ENCODE assay signal across 1 cellular context in the genomic region with DNA sequence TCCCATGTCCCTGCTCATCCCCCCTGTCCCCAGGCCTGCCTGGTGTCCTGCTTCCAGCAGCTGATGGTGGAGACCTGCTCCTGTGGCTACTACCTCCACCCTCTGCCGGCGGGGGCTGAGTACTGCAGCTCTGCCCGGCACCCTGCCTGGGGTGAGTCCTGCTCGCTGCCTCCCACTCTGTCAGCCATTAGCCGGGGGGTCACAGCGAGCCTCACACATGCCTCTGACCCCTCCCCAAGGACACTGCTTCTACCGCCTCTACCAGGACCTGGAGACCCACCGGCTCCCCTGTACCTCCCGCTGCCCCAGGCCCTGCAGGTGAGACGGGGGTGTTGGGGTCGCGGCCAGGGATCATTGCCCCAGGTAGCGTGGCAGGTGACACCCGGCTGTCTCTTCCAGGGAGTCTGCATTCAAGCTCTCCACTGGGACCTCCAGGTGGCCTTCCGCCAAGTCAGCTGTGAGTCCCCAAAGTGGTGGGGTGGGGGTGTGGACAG.
TF ChIP-seq lines count a peak whose summit lies in the region.

No MANE protein-coding gene starts in this region.

TF ChIP-seq in H1, 55 proteins besides CTCF, POLR2A, EP300 and RAD21:
- TF ChIP-seq FOSL1 (IDR thresholded peaks at IDR 0.05; ENCODE audit: insufficient read depth, low read depth, low read length): no peak
- peak in 1 of 2 experiments; percentile 42; a peak in 1 of 4 replicates for TF ChIP-seq SIN3A (conservative IDR thresholded peaks at IDR 0.05 in 1 of 2, IDR thresholded peaks at IDR 0.05 in 1 of 2; ENCODE audit: low read depth in 1 of 2, low read length in 2 of 2)
- peak; percentile 81 for TF ChIP-seq BACH1 (IDR thresholded peaks at IDR 0.05; ENCODE audit: low read length)
- no peak for TF ChIP-seq TAF1 (IDR thresholded peaks at IDR 0.05; ENCODE audit: low read depth, low read length)
- no peak for TF ChIP-seq POU5F1 (IDR thresholded peaks at IDR 0.05; ENCODE audit: low read depth, low read length)
- TF ChIP-seq SP2 (IDR thresholded peaks at IDR 0.05; ENCODE audit: low read length): no peak
- TF ChIP-seq, protein P1, sequence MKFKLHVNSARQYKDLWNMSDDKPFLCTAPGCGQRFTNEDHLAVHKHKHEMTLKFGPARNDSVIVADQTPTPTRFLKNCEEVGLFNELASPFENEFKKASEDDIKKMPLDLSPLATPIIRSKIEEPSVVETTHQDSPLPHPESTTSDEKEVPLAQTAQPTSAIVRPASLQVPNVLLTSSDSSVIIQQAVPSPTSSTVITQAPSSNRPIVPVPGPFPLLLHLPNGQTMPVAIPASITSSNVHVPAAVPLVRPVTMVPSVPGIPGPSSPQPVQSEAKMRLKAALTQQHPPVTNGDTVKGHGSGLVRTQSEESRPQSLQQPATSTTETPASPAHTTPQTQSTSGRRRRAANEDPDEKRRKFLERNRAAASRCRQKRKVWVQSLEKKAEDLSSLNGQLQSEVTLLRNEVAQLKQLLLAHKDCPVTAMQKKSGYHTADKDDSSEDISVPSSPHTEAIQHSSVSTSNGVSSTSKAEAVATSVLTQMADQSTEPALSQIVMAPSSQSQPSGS (IDR thresholded peaks at IDR 0.05; ENCODE audit: low read length): no peak
- TF ChIP-seq SAP30 (IDR thresholded peaks at IDR 0.05; ENCODE audit: insufficient read depth, insufficient replicate concordance, low read length): no peak
- TF ChIP-seq ASH2L (IDR thresholded peaks at IDR 0.05; ENCODE audit: low read length): no peak
- no peak for TF ChIP-seq CTBP2 (IDR thresholded peaks at IDR 0.05; ENCODE audit: borderline replicate concordance, insufficient read depth, insufficient read length, low read length)
- no peak for TF ChIP-seq MAFK (IDR thresholded peaks at IDR 0.05; ENCODE audit: low read depth, low read length)
- TF ChIP-seq HDAC2 (IDR thresholded peaks at IDR 0.05; ENCODE audit: borderline replicate concordance in 1 of 2, low read depth in 2 of 2, low read length in 2 of 2): 0 out of 4 replicates have a peak, but pooled peaks of 1 of the 2 experiments have one; percentile 68
- no peak for TF ChIP-seq CBX5 (IDR thresholded peaks at IDR 0.05; ENCODE audit: low read depth, low read length)
- TF ChIP-seq CHD1 (IDR thresholded peaks at IDR 0.05; ENCODE audit: low read depth, low read length): no peak
- no peak for TF ChIP-seq BCL11A (IDR thresholded peaks at IDR 0.05; ENCODE audit: low read depth in 2 of 2, low read length in 2 of 2)
- no peak for TF ChIP-seq CBX8 (IDR thresholded peaks at IDR 0.05; ENCODE audit: borderline replicate concordance, low read depth, low read length)
- no peak for TF ChIP-seq JUN (IDR thresholded peaks at IDR 0.05; ENCODE audit: low read depth, low read length)
- no peak for TF ChIP-seq NANOG (IDR thresholded peaks at IDR 0.05; ENCODE audit: insufficient read depth, low read depth, low read length, poor library complexity, severe bottlenecking)
- TF ChIP-seq CHD2 (IDR thresholded peaks at IDR 0.05; ENCODE audit: low read length): no peak
- TF ChIP-seq EGR1 (IDR thresholded peaks at IDR 0.05; ENCODE audit: borderline replicate concordance, low read depth, low read length): no peak
- no peak for TF ChIP-seq JUND (IDR thresholded peaks at IDR 0.05; ENCODE audit: low read length)
- TF ChIP-seq YY1 (IDR thresholded peaks at IDR 0.05; ENCODE audit: low read depth, low read length): peak; percentile 37; the same call in 1 of the 2 replicates
- TF ChIP-seq TCF12 (IDR thresholded peaks at IDR 0.05; ENCODE audit: low read depth, low read length): no peak
- peak; percentile 68; the same call in 1 of the 2 replicates for TF ChIP-seq GABPA (IDR thresholded peaks at IDR 0.05; ENCODE audit: borderline replicate concordance, insufficient read depth, low read length)
